Comparison of ENCODE assay signal across 14 cellular contexts in the genomic region with DNA sequence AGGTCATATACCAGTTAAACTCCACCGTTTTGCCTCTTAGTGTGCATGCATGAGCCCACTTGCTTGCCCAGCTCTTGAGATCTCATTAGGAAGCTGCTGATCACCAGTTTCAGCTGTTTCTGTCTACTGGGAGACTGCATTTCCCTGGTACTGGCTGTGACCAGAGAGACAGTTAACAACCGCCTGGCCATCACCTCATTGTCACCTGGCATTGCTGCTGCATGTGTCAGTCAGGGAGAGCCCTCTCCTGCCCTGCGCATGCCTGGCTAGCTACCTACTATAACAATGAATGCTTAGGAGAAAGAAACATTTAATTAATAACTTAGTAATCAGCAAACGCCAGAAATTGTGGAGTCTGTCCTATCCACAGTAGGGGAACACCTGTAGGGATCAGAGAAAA.
DNase-seq lines count a peak whose midpoint lies in the region; FAIRE-seq and TF ChIP-seq lines count a peak whose summit lies in the region.
"Had no signal": no experiment of that assay in that cellular context is flagged by ENCODE, and none has a peak within 500 bp of the region (broad histone marks: within the 10 kb centered on the region; RNA-seq: fewer than 3 reads in every experiment).

No MANE protein-coding gene starts in this region.

- no peak overlapping the region for H3K14ac ChIP-seq in H1 (ENCODE audit: insufficient read length)

- WGBS in H1 (ENCODE audit: extremely low coverage in 1 of 2, insufficient coverage in 1 of 2, insufficient read length in 1 of 2, insufficient replicate concordance in 2 of 2, low coverage in 1 of 2, low lambda C conversion rate in 2 of 2, missing lambda C conversion rate in 1 of 2), 2 experiments, result 82% methylated on average over 4 of the region's 4 CpGs; no CpG with 5 or more reads in 1 of the 2 experiments
- no CpG with 5 or more reads among the region's 4 CpGs for WGBS in mesendoderm (ENCODE audit: extremely low coverage, insufficient coverage, low lambda C conversion rate)

- H3K4me2 ChIP-seq in H1 (ENCODE audit: insufficient read depth in 1 of 2, low read depth in 2 of 2, low read length in 2 of 2) (no peak overlapping the region), mesendoderm (ENCODE audit: low read length) (no peak overlapping the region)
- H3K4me2 ChIP-seq: BLaER1 treated with 17β-estradiol and CSF1 and Interleukin-3, amounts not matched to agents 10 nM and 100 nM had no signal

- H3K36me3 ChIP-seq in H1 (ENCODE audit: control insufficient read depth in 2 of 4, insufficient read depth in 4 of 4, low read length in 3 of 4) (no peaks in the 10 kb centered on the region), mesendoderm (ENCODE audit: control insufficient read depth, insufficient read depth, low read length) (no peaks in the 10 kb centered on the region)
- H3K36me3 ChIP-seq: BLaER1 treated with 17β-estradiol and CSF1 and Interleukin-3, amounts not matched to agents 10 nM and 100 nM; HAP-1 had no signal

- H3K23ac ChIP-seq in H1 (ENCODE audit: insufficient read length) (no peak overlapping the region), mesendoderm (ENCODE audit: low read length) (no peak overlapping the region)

- H2BK120ac ChIP-seq in H1 (replicated peaks; ENCODE audit: low read depth, low read length) (no peak overlapping the region), mesendoderm (ENCODE audit: low read depth, low read length) (no peak overlapping the region)

- no peak for FAIRE-seq in H1 (lab: Jason Lieb, UNC)

- CTCF ChIA-PET in H1 (lab: Charles Lee; ENCODE audit: partially characterized antibody), result no interaction called here

- H3K9ac ChIP-seq in H1 (replicated peaks in 1 of 4; ENCODE audit: extremely low read depth in 1 of 4, low read depth in 3 of 4, low read length in 3 of 4), result no peak overlapping the region
- no peak overlapping the region for H3K9ac ChIP-seq in mesendoderm (ENCODE audit: low read length)
- H3K9ac ChIP-seq: BLaER1 treated with 17β-estradiol and CSF1 and Interleukin-3, amounts not matched to agents 10 nM and 100 nM had no signal

- H4K5ac ChIP-seq in H1 (ENCODE audit: insufficient read length, low read depth, low read length), result no peak overlapping the region
- no peak overlapping the region for H4K5ac ChIP-seq in mesendoderm (ENCODE audit: low read length)

- DNase-seq in NCI-H524 (lab: John Stamatoyannopoulos, UW) (peak; percentile 1 to 30), NCI-H524 treated with DMSO at 0.1 percent for 48 hours (lab: John Stamatoyannopoulos, UW) (no peak), H1 (ENCODE audit: low read depth in 1 of 2, low spot score in 2 of 2) (no peak), mesendoderm (peak; percentile 50), AG20443 (ENCODE audit: low spot score) (no peak), NCI-H1436 (lab: John Stamatoyannopoulos, UW) (no peak), cerebellar cortex (ENCODE audit: low spot score) (no peak)
- DNase-seq: 8988T; Calu3; CD8-positive, alpha-beta T cell; DMS79 treated with DMSO at 0.1 percent for 48 hours; GF-D8 had no signal

- H3K4ac ChIP-seq in H1 (replicated peaks; ENCODE audit: insufficient read length, low read depth, low read length), result no peak overlapping the region
- H3K4ac ChIP-seq in mesendoderm (ENCODE audit: low read depth, low read length), result no peak overlapping the region

- H3K23me2 ChIP-seq in H1 (ENCODE audit: low read depth, low read length), result no peaks in the 10 kb centered on the region

- no peak for TF ChIP-seq EP300 in H1 (IDR thresholded peaks at IDR 0.05; ENCODE audit: borderline replicate concordance in 1 of 2, low read depth in 2 of 2, low read length in 2 of 2)

- H4K8ac ChIP-seq in H1 (ENCODE audit: extremely low read depth, insufficient read depth, low read length) (peak overlapping the region; percentile 5; the same call in 1 of the 2 replicates), mesendoderm (ENCODE audit: low read depth, low read length) (no peak overlapping the region)

- TF ChIP-seq POLR2A in H1 (IDR thresholded peaks at IDR 0.05; ENCODE audit: control extremely low read depth in 1 of 2, low read depth in 2 of 2, low read length in 2 of 2), result no peak

- H2AFZ ChIP-seq in H1 (ENCODE audit: low read length), result no peak overlapping the region

- no peak overlapping the region for H3K18ac ChIP-seq in H1 (ENCODE audit: extremely low read depth, low read length)
- no peak overlapping the region for H3K18ac ChIP-seq in mesendoderm (ENCODE audit: low read length)

- H4K20me1 ChIP-seq in H1 (replicated peaks in 1 of 2; ENCODE audit: control insufficient read depth in 1 of 2, insufficient read depth in 2 of 2, low read length in 2 of 2), result no peaks in the 10 kb centered on the region
- H4K20me1 ChIP-seq: BLaER1 treated with 17β-estradiol and CSF1 and Interleukin-3, amounts not matched to agents 10 nM and 100 nM had no signal

- TF ChIP-seq CTCF in H1 (IDR thresholded peaks at IDR 0.05; ENCODE audit: control extremely low read depth in 1 of 3, insufficient read depth in 1 of 3, low read depth in 1 of 3, low read length in 3 of 3), result no peak

- no peaks in the 10 kb centered on the region for H3K4me1 ChIP-seq in H1 (replicated peaks in 1 of 4; ENCODE audit: control insufficient read depth in 3 of 4, insufficient read depth in 4 of 4, low read length in 3 of 4)
- peaks cover 5% of the 10 kb centered on the region for H3K4me1 ChIP-seq in mesendoderm (ENCODE audit: control insufficient read depth, low read depth, low read length)
- H3K4me1 ChIP-seq: BLaER1 treated with 17β-estradiol and CSF1 and Interleukin-3, amounts not matched to agents 10 nM and 100 nM; HAP-1 had no signal

- H2BK5ac ChIP-seq in H1 (ENCODE audit: low read depth, low read length), result no peak overlapping the region
- H2BK5ac ChIP-seq in mesendoderm (ENCODE audit: low read length), result no peak overlapping the region

- H3K79me2 ChIP-seq in H1 (ENCODE audit: control insufficient read depth in 1 of 2, insufficient read depth in 2 of 2, low read length in 2 of 2) (no peaks in the 10 kb centered on the region), mesendoderm (ENCODE audit: control insufficient read depth, insufficient read depth, low read length) (no peaks in the 10 kb centered on the region)

- no peak for TF ChIP-seq RAD21 in H1 (IDR thresholded peaks at IDR 0.05 in 1 of 2, conservative IDR thresholded peaks at IDR 0.05 in 1 of 2; ENCODE audit: low read depth in 2 of 2, low read length in 2 of 2)

- no peak overlapping the region for H2BK15ac ChIP-seq in H1 (ENCODE audit: low read length)
- no peak overlapping the region for H2BK15ac ChIP-seq in mesendoderm (replicated peaks; ENCODE audit: low read depth)

- no peak overlapping the region for H2BK20ac ChIP-seq in H1 (ENCODE audit: low read length)

- H3K27ac ChIP-seq in H1 (ENCODE audit: low read depth, low read length) (no peak overlapping the region), mesendoderm (ENCODE audit: low read depth, low read length) (no peak overlapping the region)
- H3K27ac ChIP-seq: BLaER1 treated with 17β-estradiol and CSF1 and Interleukin-3, amounts not matched to agents 10 nM and 100 nM had no signal

- H3K9me3 ChIP-seq in H1 (ENCODE audit: insufficient read depth in 2 of 2, low read depth in 1 of 2, low read length in 1 of 2), result no peaks in the 10 kb centered on the region
- H3K9me3 ChIP-seq: BLaER1 treated with 17β-estradiol and CSF1 and Interleukin-3, amounts not matched to agents 10 nM and 100 nM; HAP-1 had no signal

- POLR2A ChIA-PET in H1 (lab: Charles Lee; ENCODE audit: partially characterized antibody), result no interaction called here

- H2AK5ac ChIP-seq in H1 (ENCODE audit: low read depth, low read length), result no peak overlapping the region
- no peak overlapping the region for H2AK5ac ChIP-seq in mesendoderm (ENCODE audit: low read length)

- no peaks in the 10 kb centered on the region for H3K27me3 ChIP-seq in H1 (replicated peaks in 1 of 4; ENCODE audit: control insufficient read depth in 3 of 4, extremely low read depth in 1 of 4, insufficient read depth in 3 of 4, low read length in 3 of 4)
- H3K27me3 ChIP-seq in mesendoderm (ENCODE audit: insufficient read depth, low read length, poor library complexity), result no peaks in the 10 kb centered on the region
- H3K27me3 ChIP-seq: BLaER1 treated with 17β-estradiol and CSF1 and Interleukin-3, amounts not matched to agents 10 nM and 100 nM had no signal

- no peak overlapping the region for H3K56ac ChIP-seq in H1 (replicated peaks; ENCODE audit: insufficient read length, low read depth, low read length)
- H3K56ac ChIP-seq in mesendoderm (ENCODE audit: low read length), result peak overlapping the region; percentile 10

- H4K91ac ChIP-seq in H1 (replicated peaks; ENCODE audit: insufficient read length, low read length), result no peak overlapping the region

- no peak overlapping the region for H2BK12ac ChIP-seq in H1 (ENCODE audit: low read depth, low read length)

- H3K79me1 ChIP-seq in H1 (ENCODE audit: low read depth, low read length) (no peaks in the 10 kb centered on the region), mesendoderm (ENCODE audit: low read length) (no peaks in the 10 kb centered on the region)

- H3K4me3 ChIP-seq in H1 (ENCODE audit: extremely low read depth in 1 of 4, insufficient read depth in 2 of 4, low read depth in 3 of 4, low read length in 4 of 4), result no peak overlapping the region
- no peak overlapping the region for H3K4me3 ChIP-seq in mesendoderm (ENCODE audit: low read length)
- H3K4me3 ChIP-seq: BLaER1 treated with 17β-estradiol and CSF1 and Interleukin-3, amounts not matched to agents 10 nM and 100 nM; HAP-1 had no signal

TF ChIP-seq in H1, 55 proteins besides CTCF, POLR2A, EP300 and RAD21:
- TF ChIP-seq NRF1 (IDR thresholded peaks at IDR 0.05; ENCODE audit: low read depth, low read length), result no peak
- TF ChIP-seq SIX5 (IDR thresholded peaks at IDR 0.05; ENCODE audit: low read depth, low read length), result no peak
- TF ChIP-seq BRCA1 (IDR thresholded peaks at IDR 0.05; ENCODE audit: low read depth, low read length), result no peak
- TF ChIP-seq RXRA (IDR thresholded peaks at IDR 0.05; ENCODE audit: insufficient read depth, low read depth, low read length), result no peak
- no peak for TF ChIP-seq CBX5 (IDR thresholded peaks at IDR 0.05; ENCODE audit: low read depth, low read length)
- TF ChIP-seq HDAC2 (IDR thresholded peaks at IDR 0.05; ENCODE audit: borderline replicate concordance in 1 of 2, low read depth in 2 of 2, low read length in 2 of 2), result no peak
- TF ChIP-seq FOSL1 (IDR thresholded peaks at IDR 0.05; ENCODE audit: insufficient read depth, low read depth, low read length), result no peak
- TF ChIP-seq ATF2 (IDR thresholded peaks at IDR 0.05; ENCODE audit: low read length), result no peak

Comparison
In these comparisons a context has a peak if more than half of its experiments do, and no peak if none do; other contexts are left out.
1. DNase-seq: peak in NCI-H524 (2 of 2) and mesendoderm (single experiment); none in NCI-H524 treated with DMSO at 0.1 percent for 48 hours (single experiment), H1 (0 of 2), AG20443 (single experiment), NCI-H1436 (single experiment) and cerebellar cortex (single experiment).